Comparison of ENCODE assay signal across 28 cellular contexts in the genomic region with DNA sequence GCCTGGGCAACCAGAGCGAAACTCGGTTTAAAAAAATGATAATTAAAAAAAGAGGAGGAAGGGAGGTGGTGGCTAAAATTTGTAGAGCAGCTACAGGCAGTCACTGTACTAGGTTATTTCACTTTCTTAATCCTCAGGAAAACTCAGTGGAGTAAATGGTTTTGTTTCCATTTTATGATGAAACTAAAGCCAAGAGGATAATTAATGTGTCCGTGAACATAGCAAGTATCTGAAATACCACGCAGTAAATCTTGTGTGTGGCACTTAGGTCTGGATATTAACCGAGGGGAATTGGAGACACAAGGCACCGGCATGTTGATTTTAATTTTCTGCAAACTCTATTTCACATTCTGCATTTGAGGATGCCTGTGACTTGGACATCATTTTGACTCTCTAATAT. TPM values are rescaled to one million over a fixed set of nuclear protein-coding genes. Genes with fewer than 3 reads are reported as not detected.
"Had no signal": no experiment of that assay in that cellular context is flagged by ENCODE, and none has a peak within 500 bp of the region (broad histone marks: within the 10 kb centered on the region; RNA-seq: fewer than 3 reads in every experiment).

No MANE protein-coding gene starts in this region.

- H3K27ac ChIP-seq: brain microvascular endothelial cell, PC-9, SJSA1 had no signal

- H3K9me3 ChIP-seq: MG63, SJSA1, SK-N-SH had no signal

- H3K4me1 Mint-ChIP-seq: activated CD4-positive, alpha-beta T cell treated with anti-CD3 and anti-CD28 coated beads, Interleukin-2, amount 10 ng/mL, durations not matched to agents 24 days and 14 days had no signal

- H2AFZ ChIP-seq: PC-9 had no signal

- H3K27ac Mint-ChIP-seq: activated CD4-positive, alpha-beta T cell treated with anti-CD3 and anti-CD28 coated beads, Interleukin-2, amount 10 ng/mL, durations not matched to agents 24 days and 14 days; activated CD8-positive, alpha-beta T cell treated with anti-CD3 and anti-CD28 coated beads for 36 hours; activated naive CD4-positive, alpha-beta T cell treated with anti-CD3 and anti-CD28 coated beads for 36 hours; activated naive CD4-positive, alpha-beta T cell treated with anti-CD3 and anti-CD28 coated beads, Interleukin-2, amount 50 U/mL, for 72 hours; activated T-cell treated with anti-CD3 and anti-CD28 coated beads, Interleukin-2, amount 50 U/mL, for 24 hours; T-helper 1 cell treated with Interleukin-12 subunit alpha and Interleukin-12 subunit beta and Interleukin-4 antibody, amounts not matched to agents 30 μg/mL and 1 μg/mL, for 36 hours; T-helper 2 cell treated with Interferon-gamma antibody and Interleukin-4, amounts not matched to agents 5 μg/mL and 100 μg/mL, for 36 hours had no signal

- H3K9ac ChIP-seq: SK-N-SH had no signal

- H3K36me3 Mint-ChIP-seq: activated naive CD4-positive, alpha-beta T cell treated with anti-CD3 and anti-CD28 coated beads, Interleukin-2, amount 50 U/mL, for 72 hours had no signal

- H3K4me3 ChIP-seq: MG63, PC-9, SJSA1 had no signal

- DNase-seq: activated CD4-positive, alpha-beta T cell treated with anti-CD3 and anti-CD28 coated beads, Interleukin-2, amount 10 ng/mL, durations not matched to agents 24 days and 14 days; activated CD4-positive, alpha-beta T cell treated with anti-CD3 and anti-CD28 coated beads, Interleukin-2, amount 50 U/mL, for 4 hours; activated CD8-positive, alpha-beta T cell treated with anti-CD3 and anti-CD28 coated beads for 36 hours; activated gamma-delta T cell treated with Interleukin-2 at 50 U/mL for 16 hours; activated naive CD4-positive, alpha-beta T cell treated with anti-CD3 and anti-CD28 coated beads for 36 hours; activated T-cell treated with anti-CD3 and anti-CD28 coated beads, Interleukin-2, amount 50 U/mL, for 24 hours; amniotic stem cell; aorta; brain microvascular endothelial cell; central memory CD4-positive, alpha-beta T cell; Karpas-422; KBM-7; MG63; NCI-H1048; NCI-H146; NCI-H187; NCI-H2029 treated with DMSO at 0.1 percent for 48 hours; NCI-H2107; NCI-H345; NCI-H524 treated with DMSO at 0.1 percent for 48 hours; PC-9; SHP77 treated with DMSO at 0.1 percent for 48 hours; SK-N-SH had no signal

- H3K27me3 ChIP-seq: brain microvascular endothelial cell, MG63, SJSA1 had no signal

- H3K4me2 ChIP-seq: PC-9, SK-N-SH had no signal

- H3K4me3 Mint-ChIP-seq: activated CD4-positive, alpha-beta T cell treated with anti-CD3 and anti-CD28 coated beads, Interleukin-2, amount 10 ng/mL, durations not matched to agents 24 days and 14 days; activated CD8-positive, alpha-beta T cell treated with anti-CD3 and anti-CD28 coated beads for 36 hours; activated naive CD4-positive, alpha-beta T cell treated with anti-CD3 and anti-CD28 coated beads for 36 hours; activated T-cell treated with anti-CD3 and anti-CD28 coated beads, Interleukin-2, amount 50 U/mL, for 24 hours; T-helper 1 cell treated with Interleukin-12 subunit alpha and Interleukin-12 subunit beta and Interleukin-4 antibody, amounts not matched to agents 30 μg/mL and 1 μg/mL, for 36 hours; T-helper 2 cell treated with Interferon-gamma antibody and Interleukin-4, amounts not matched to agents 5 μg/mL and 100 μg/mL, for 36 hours had no signal

- H3K9me3 Mint-ChIP-seq: activated CD4-positive, alpha-beta T cell treated with anti-CD3 and anti-CD28 coated beads, Interleukin-2, amount 10 ng/mL, durations not matched to agents 24 days and 14 days; activated CD8-positive, alpha-beta T cell treated with anti-CD3 and anti-CD28 coated beads for 36 hours; activated naive CD4-positive, alpha-beta T cell treated with anti-CD3 and anti-CD28 coated beads for 36 hours; activated T-cell treated with anti-CD3 and anti-CD28 coated beads, Interleukin-2, amount 50 U/mL, for 24 hours; T-helper 1 cell treated with Interleukin-12 subunit alpha and Interleukin-12 subunit beta and Interleukin-4 antibody, amounts not matched to agents 30 μg/mL and 1 μg/mL, for 36 hours; T-helper 2 cell treated with Interferon-gamma antibody and Interleukin-4, amounts not matched to agents 5 μg/mL and 100 μg/mL, for 36 hours had no signal

RNA-seq across cellular contexts. Expression of gene SH3BP4, which starts 14.5 kb away (rescaled TPM):
- total RNA-seq: activated CD8-positive, alpha-beta memory T cell treated with anti-CD3 and anti-CD28 coated beads for 36 hours had no signal
